1 cellular context compared by ENCODE assay signal in genomic region chr19:41532526-41532925, GRCh38.
TF ChIP-seq lines count a peak whose summit lies in the region.

No MANE protein-coding gene starts in this region.

TF ChIP-seq in GM23338, 12 proteins besides CTCF, POLR2A, EP300 and RAD21 (continued from another document):
- TF ChIP-seq ZNF462 (CRISPR knock-in tag; IDR thresholded peaks at IDR 0.05) (no peak), JUNB (IDR thresholded peaks at IDR 0.05; ENCODE audit: unreplicated experiment) (no peak)
